ENCODE assay signal across 26 cellular contexts in genomic region chr16:83023640-83024039, GRCh38.
DNase-seq lines count a peak whose midpoint lies in the region; ATAC-seq, FAIRE-seq and TF ChIP-seq lines count a peak whose summit lies in the region.
"Had no signal": no experiment of that assay in that cellular context is flagged by ENCODE, and none has a peak within 500 bp of the region (broad histone marks: within the 10 kb centered on the region; RNA-seq: fewer than 3 reads in every experiment).

No MANE protein-coding gene starts in this region.

- H3K4me3 Mint-ChIP-seq in naive thymus-derived CD8-positive, alpha-beta T cell, result no peak overlapping the region
- H3K4me3 Mint-ChIP-seq: CD4-positive, CD25-positive, alpha-beta regulatory T cell; CD8-positive, alpha-beta memory T cell; HFFc6 had no signal

- peaks cover 0 to 7% (median 0%) of the 10 kb centered on the region in 9 donors for H3K9me3 Mint-ChIP-seq in naive thymus-derived CD8-positive, alpha-beta T cell

- H3K4me1 ChIP-seq in SJSA1 (replicated peaks), result no peaks in the 10 kb centered on the region
- H3K4me1 ChIP-seq in endothelial cell of umbilical vein (ENCODE audit: control insufficient read depth, extremely low read depth, insufficient read depth, low read length), result peaks cover 15% of the 10 kb centered on the region
- no peaks in the 10 kb centered on the region for H3K4me1 ChIP-seq in keratinocyte (ENCODE audit: control insufficient read depth, extremely low read depth, insufficient read depth, low read length)
- H3K4me1 ChIP-seq: BE2C had no signal

- no peaks in the 10 kb centered on the region for H3K4me1 Mint-ChIP-seq in naive thymus-derived CD8-positive, alpha-beta T cell
- H3K4me1 Mint-ChIP-seq: CD4-positive, CD25-positive, alpha-beta regulatory T cell; CD8-positive, alpha-beta memory T cell had no signal

- H4K20me1 ChIP-seq in endothelial cell of umbilical vein (replicated peaks; ENCODE audit: control insufficient read depth, extremely low read depth, insufficient read depth, low read length), result no peaks in the 10 kb centered on the region
- no peaks in the 10 kb centered on the region for H4K20me1 ChIP-seq in keratinocyte (ENCODE audit: control insufficient read depth, extremely low read depth, insufficient read depth, low read length)

- H3K27ac Mint-ChIP-seq in naive thymus-derived CD8-positive, alpha-beta T cell, result no peak overlapping the region
- H3K27ac Mint-ChIP-seq: CD4-positive, CD25-positive, alpha-beta regulatory T cell; CD8-positive, alpha-beta memory T cell; HFFc6 had no signal

- H3K79me2 ChIP-seq in endothelial cell of umbilical vein (ENCODE audit: control insufficient read depth, insufficient read depth, low read length) (no peaks in the 10 kb centered on the region), keratinocyte (ENCODE audit: control insufficient read depth, insufficient read depth, low read length) (no peaks in the 10 kb centered on the region)

- H3K9ac ChIP-seq in endothelial cell of umbilical vein (replicated peaks; ENCODE audit: extremely low read depth, insufficient read depth, low read length) (no peak overlapping the region), keratinocyte (ENCODE audit: control insufficient read depth, extremely low read depth, insufficient read depth, low read length) (no peak overlapping the region)
- H3K9ac ChIP-seq: GM23248 had no signal

- no TSS peak for BruUV-seq in endothelial cell of umbilical vein (replicated peaks; lab: Mats Ljungman, UMichigan)

- H3K36me3 Mint-ChIP-seq in naive thymus-derived CD8-positive, alpha-beta T cell, result no peaks in the 10 kb centered on the region
- H3K36me3 Mint-ChIP-seq: CD4-positive, CD25-positive, alpha-beta regulatory T cell; CD8-positive, alpha-beta memory T cell had no signal

- no peak for TF ChIP-seq POLR2A in endothelial cell of umbilical vein (IDR thresholded peaks at IDR 0.05; ENCODE audit: low read depth, low read length)

- H3K27me3 ChIP-seq in SJSA1 (replicated peaks) (no peaks in the 10 kb centered on the region), endothelial cell of umbilical vein (ENCODE audit: control insufficient read depth in 2 of 2, insufficient read depth in 2 of 2, low read length in 2 of 2) (no peaks in the 10 kb centered on the region), keratinocyte (ENCODE audit: control insufficient read depth, extremely low read depth, insufficient read depth, low read length) (no peaks in the 10 kb centered on the region)
- H3K27me3 ChIP-seq: BE2C had no signal

- 0 out of 2 replicates have a peak overlapping the region, but pooled peaks have one; percentile 17 for H3K27ac ChIP-seq in SJSA1
- H3K27ac ChIP-seq in endothelial cell of umbilical vein (ENCODE audit: insufficient read depth, low read depth, low read length), result peak overlapping the region; percentile 62
- no peak overlapping the region for H3K27ac ChIP-seq in keratinocyte (ENCODE audit: control insufficient read depth, insufficient read depth, low read length)
- H3K27ac ChIP-seq: GM23248, HL-60 had no signal

- dilution Hi-C loops in endothelial cell of umbilical vein (cut with MboI; ENCODE audit: extremely low pct_ligation_motif_present, low sequenced_read_pairs), result no loop called here
- dilution Hi-C loops in keratinocyte (cut with MboI; ENCODE audit: extremely low pct_ligation_motif_present, low sequenced_read_pairs), result no loop called here

- ATAC-seq in naive thymus-derived CD8-positive, alpha-beta T cell, result no peak
- ATAC-seq: HCT116 had no signal

- H3K4me3 ChIP-seq in SJSA1, result no peak overlapping the region
- H3K4me3 ChIP-seq in endothelial cell of umbilical vein (replicated peaks in 1 of 3; ENCODE audit: insufficient read depth in 1 of 3, low read depth in 1 of 3, low read length in 3 of 3), result no peak overlapping the region
- no peak overlapping the region for H3K4me3 ChIP-seq in keratinocyte (ENCODE audit: control insufficient read depth in 2 of 3, extremely low read depth in 1 of 3, insufficient read depth in 2 of 3, low read depth in 1 of 3, low read length in 3 of 3)
- H3K4me3 ChIP-seq: GM23248 had no signal

- H3K36me3 ChIP-seq in SJSA1 (no peaks in the 10 kb centered on the region), endothelial cell of umbilical vein (ENCODE audit: control insufficient read depth in 2 of 2, extremely low read depth in 1 of 2, insufficient read depth in 2 of 2, low read length in 2 of 2) (no peaks in the 10 kb centered on the region), keratinocyte (ENCODE audit: control insufficient read depth in 2 of 2, extremely low read depth in 1 of 2, insufficient read depth in 2 of 2, low read length in 2 of 2) (peaks cover 0 to 3% of the 10 kb centered on the region in 2 experiments)
- H3K36me3 ChIP-seq: BE2C had no signal

- H3K27me3 Mint-ChIP-seq in naive thymus-derived CD8-positive, alpha-beta T cell, result no peaks in the 10 kb centered on the region
- H3K27me3 Mint-ChIP-seq: CD4-positive, CD25-positive, alpha-beta regulatory T cell had no signal

- CTCF ChIA-PET in endothelial cell of umbilical vein (lab: Charles Lee), result no interaction called here

- FAIRE-seq in endothelial cell of umbilical vein (lab: Jason Lieb, UNC) (no peak), keratinocyte (lab: Jason Lieb, UNC) (peak; percentile 44)
- FAIRE-seq: A204.1, G401.6, GM12891, GM19239, HTR-8/SVneo had no signal

- POLR2A ChIA-PET in endothelial cell of umbilical vein (lab: Charles Lee), result no interaction called here
- POLR2A ChIA-PET in naive thymus-derived CD8-positive, alpha-beta T cell (lab: Charles Lee), result no interaction called here

- intact Hi-C loops in endothelial cell of umbilical vein (cut with micrococcal nuclease), result no loop called here

- H2AFZ ChIP-seq in endothelial cell of umbilical vein (ENCODE audit: low read depth, low read length) (no peak overlapping the region), keratinocyte (ENCODE audit: control insufficient read depth, low read length) (no peak overlapping the region)
- H2AFZ ChIP-seq: GM23248 had no signal

- H3K9me3 ChIP-seq in SJSA1 (replicated peaks) (no peaks in the 10 kb centered on the region), endothelial cell of umbilical vein (replicated peaks; ENCODE audit: control insufficient read depth, insufficient read depth, low read length) (no peaks in the 10 kb centered on the region), keratinocyte (ENCODE audit: control insufficient read depth, low read depth, low read length) (no peaks in the 10 kb centered on the region)
- H3K9me3 ChIP-seq: BE2C had no signal

- DNase-seq in SJSA1 (ENCODE audit: low read depth in 1 of 2, low spot score in 2 of 2) (peak in 1 of 2 experiments; percentile 4), endothelial cell of umbilical vein (ENCODE audit: low read depth, low spot score) (peak; percentile 43), keratinocyte (ENCODE audit: low read depth, low spot score) (no peak), HCEC 1CT (no peak), pons (ENCODE audit: low spot score) (no peak), HT-29 (ENCODE audit: low spot score) (no peak)
- DNase-seq in naive thymus-derived CD8-positive, alpha-beta T cell, result no peak
- DNase-seq: ACHN; BE2C; C1 segment of cervical spinal cord; CD4-positive, CD25-positive, alpha-beta regulatory T cell; CD8-positive, alpha-beta memory T cell; COR-L47; DMS 273 treated with DMSO at 0.1 percent for 48 hours; DMS53; DND-41; GM23248; HFFc6; IMR-90 had no signal

- H3K4me2 ChIP-seq in endothelial cell of umbilical vein (ENCODE audit: insufficient read depth, low read length), result peak overlapping the region; percentile 36
- H3K4me2 ChIP-seq in keratinocyte (ENCODE audit: control insufficient read depth, extremely low read depth, insufficient read depth, low read depth, low read length), result no peak overlapping the region

- H3K9me1 ChIP-seq in endothelial cell of umbilical vein (replicated peaks; ENCODE audit: control insufficient read depth, extremely low read depth, insufficient read depth, low read length) (no peaks in the 10 kb centered on the region), keratinocyte (ENCODE audit: control insufficient read depth, extremely low read depth, insufficient read depth, low read length) (no peaks in the 10 kb centered on the region)

- TF ChIP-seq CTCF in endothelial cell of umbilical vein (IDR thresholded peaks at IDR 0.05; ENCODE audit: extremely low read depth in 1 of 2, insufficient read depth in 1 of 2, low read depth in 1 of 2, low read length in 2 of 2), result no peak
- no peak for TF ChIP-seq CTCF in keratinocyte (optimal IDR thresholded peaks at IDR 0.05 in 1 of 3, IDR thresholded peaks at IDR 0.05 in 1 of 3, conservative IDR thresholded peaks at IDR 0.05 in 1 of 3; ENCODE audit: extremely low read depth in 1 of 3, insufficient read depth in 2 of 3, low read length in 3 of 3)

TF ChIP-seq in endothelial cell of umbilical vein, 7 proteins besides CTCF, POLR2A, EP300 and RAD21:
- TF ChIP-seq FOS (IDR thresholded peaks at IDR 0.05; ENCODE audit: borderline replicate concordance, insufficient read depth, low read length) (peak; percentile 18), MAX (IDR thresholded peaks at IDR 0.05; ENCODE audit: insufficient read depth, insufficient read length) (no peak), JUN (IDR thresholded peaks at IDR 0.05; ENCODE audit: borderline replicate concordance, insufficient read depth, insufficient read length, low read depth) (peak; percentile 73)
